ENCODE assay signal across 25 cellular contexts in genomic region chr19:53532362-53532761, GRCh38. TPM values are rescaled to one million over a fixed set of nuclear protein-coding genes. Genes with fewer than 3 reads are reported as not detected.
DNase-seq lines count a peak whose midpoint lies in the region; ATAC-seq and TF ChIP-seq lines count a peak whose summit lies in the region.
"Had no signal": no experiment of that assay in that cellular context is flagged by ENCODE, and none has a peak within 500 bp of the region (broad histone marks: within the 10 kb centered on the region; RNA-seq: fewer than 3 reads in every experiment).

No MANE protein-coding gene starts in this region.

- no peak for TF ChIP-seq CTCF in osteoblast (IDR thresholded peaks at IDR 0.05; ENCODE audit: extremely low read depth, low read depth, low read length)
- TF ChIP-seq CTCF in HFFc6 (IDR thresholded peaks at IDR 0.05), result no peak

- H3K4me1 ChIP-seq in GM23248 (ENCODE audit: insufficient read depth) (no peaks in the 10 kb centered on the region), adipocyte (ENCODE audit: control insufficient read depth, insufficient read depth, low read length) (peaks cover 18% of the 10 kb centered on the region), osteoblast (ENCODE audit: insufficient read depth, low read length) (peaks cover 7% of the 10 kb centered on the region)
- H3K4me1 ChIP-seq: BE2C had no signal

- WGBS in GM23248 (ENCODE audit: low coverage in 1 of 2, low lambda C conversion rate in 2 of 2, missing lambda C conversion rate in 2 of 2), 2 experiments, result 91 to 100% methylated on average over 1 of the region's 1 CpG

- in situ Hi-C loops in GM23248 (cut with MboI), result no loop called here

- H3K36me3 Mint-ChIP-seq in HFFc6 (ENCODE audit: low read depth), result peaks cover 7% of the 10 kb centered on the region

- H3K27ac ChIP-seq in GM23248, result no peak overlapping the region
- H3K27ac ChIP-seq in osteoblast (ENCODE audit: low read depth, low read length), result no peak overlapping the region
- H3K27ac ChIP-seq: BLaER1 had no signal

- H3K36me3 ChIP-seq in GM23248 (ENCODE audit: low read depth) (no peaks in the 10 kb centered on the region), adipocyte (ENCODE audit: control insufficient read depth, insufficient read depth, low read length, severe bottlenecking) (no peaks in the 10 kb centered on the region), osteoblast (ENCODE audit: insufficient read depth, low read length) (no peaks in the 10 kb centered on the region)
- H3K36me3 ChIP-seq: BE2C had no signal

- H3K9me3 ChIP-seq in GM23248 (ENCODE audit: low read depth) (no peaks in the 10 kb centered on the region), adipocyte (ENCODE audit: control insufficient read depth, low read length) (no peaks in the 10 kb centered on the region), osteoblast (ENCODE audit: low read depth, low read length) (no peaks in the 10 kb centered on the region)
- H3K9me3 ChIP-seq: BE2C, BLaER1 had no signal

- ATAC-seq in HG02852 (IDR thresholded peaks at IDR 0.05; ENCODE audit: unreplicated experiment) (no peak), GM19467 (IDR thresholded peaks at IDR 0.05; ENCODE audit: unreplicated experiment) (no peak)
- ATAC-seq: GM12878 had no signal

- H3K9me3 Mint-ChIP-seq in HFFc6, result no peaks in the 10 kb centered on the region

- H3K4me3 ChIP-seq in GM23248 (no peak overlapping the region), adipocyte (ENCODE audit: low read length) (no peak overlapping the region), osteoblast (ENCODE audit: insufficient read depth, low read length) (no peak overlapping the region)
- H3K4me3 ChIP-seq: BLaER1, GM12878 had no signal

- H3K4me2 ChIP-seq in GM23248 (ENCODE audit: unreplicated experiment) (no peak overlapping the region), osteoblast (ENCODE audit: insufficient read depth, low read length) (no peak overlapping the region)
- H3K4me2 ChIP-seq: BLaER1 had no signal

- H3K79me2 ChIP-seq in GM23248 (ENCODE audit: insufficient read depth), result no peaks in the 10 kb centered on the region
- H3K79me2 ChIP-seq in osteoblast (ENCODE audit: insufficient read depth, low read length), result no peaks in the 10 kb centered on the region

- H3K9ac ChIP-seq in GM23248, result no peak overlapping the region
- H3K9ac ChIP-seq in adipocyte (ENCODE audit: low read length), result no peak overlapping the region
- H3K9ac ChIP-seq: BLaER1 had no signal

- H3K27ac Mint-ChIP-seq in HFFc6, result no peak overlapping the region
- H3K27ac Mint-ChIP-seq: CD14-positive monocyte; CD4-positive, alpha-beta memory T cell; CD4-positive, CD25-positive, alpha-beta regulatory T cell; CD8-positive, alpha-beta memory T cell had no signal

- H3K4me1 Mint-ChIP-seq in HFFc6 (ENCODE audit: low read depth), result no peaks in the 10 kb centered on the region
- H3K4me1 Mint-ChIP-seq: CD14-positive monocyte had no signal

- H3K9me2 ChIP-seq in GM23248 (ENCODE audit: insufficient read depth), result no peaks in the 10 kb centered on the region

- H3K27me3 Mint-ChIP-seq in HFFc6 (ENCODE audit: insufficient read depth), result no peaks in the 10 kb centered on the region; the same call in 1 of the 2 replicates
- H3K27me3 Mint-ChIP-seq: CD4-positive, alpha-beta memory T cell; CD4-positive, CD25-positive, alpha-beta regulatory T cell; CD8-positive, alpha-beta memory T cell had no signal

- H4K20me1 ChIP-seq in GM23248 (ENCODE audit: insufficient read depth), result no peaks in the 10 kb centered on the region
- H4K20me1 ChIP-seq in osteoblast (ENCODE audit: insufficient read depth, low read length), result no peaks in the 10 kb centered on the region
- H4K20me1 ChIP-seq: BLaER1 had no signal

- H3K4me3 Mint-ChIP-seq in HFFc6, result no peak overlapping the region
- H3K4me3 Mint-ChIP-seq: CD14-positive monocyte; CD4-positive, alpha-beta memory T cell; CD4-positive, CD25-positive, alpha-beta regulatory T cell; CD8-positive, alpha-beta memory T cell had no signal

- H2AFZ ChIP-seq in GM23248, result no peak overlapping the region; the same call in 1 of the 2 replicates
- no peak overlapping the region for H2AFZ ChIP-seq in osteoblast (ENCODE audit: low read length)

- peaks cover 6% of the 10 kb centered on the region; the same call in 1 of the 2 replicates for H3F3A ChIP-seq in GM23248 (ENCODE audit: insufficient read depth)

- H3K27me3 ChIP-seq in GM23248 (replicated peaks; ENCODE audit: insufficient read depth) (no peaks in the 10 kb centered on the region), adipocyte (replicated peaks; ENCODE audit: control insufficient read depth, insufficient read depth, low read length) (no peaks in the 10 kb centered on the region), osteoblast (ENCODE audit: insufficient read depth, low read length) (no peaks in the 10 kb centered on the region)
- H3K27me3 ChIP-seq: BE2C, BLaER1 had no signal

- DNase-seq in GM23248 (peak; percentile 47), adipocyte (ENCODE audit: low read depth) (peak; percentile 46), fibroblast of peridontal ligament (ENCODE audit: extremely low read depth) (peak; percentile 52), osteoblast (ENCODE audit: insufficient read length, low spot score, missing footprints) (peak; percentile 73), HFFc6 (no peak)
- DNase-seq: 8988T; ACHN; BE2C; C1 segment of cervical spinal cord; CD4-positive, alpha-beta memory T cell; CD4-positive, CD25-positive, alpha-beta regulatory T cell; CD8-positive, alpha-beta memory T cell; COR-L47; DMS 273 treated with DMSO at 0.1 percent for 48 hours; DMS153; DMS53; DMS79; DND-41; EL; GDM1 had no signal

RNA-seq across cellular contexts. Expression of gene ZNF331, which starts 5.6 kb away (rescaled TPM):
- total RNA-seq in GM23248 (2014; rRNA removed; shearing (Covaris generic)), result 12.0 and 13.9 TPM in 2 replicates
- 15.7 and 17.0 TPM in 2 replicates for polyA plus RNA-seq in GM23248 (2016; fragmentation: Nextera tagmentation; extraction: Ambion mirVana)
- total RNA-seq in osteoblast, result 16.6 and 25.0 TPM in 2 replicates
- 10 to 100 TPM in 4 of 6 experiments, 1 to 10 TPM in 2; 9.8 to 13.0 (median 11.3) TPM for total RNA-seq in HFFc6 (2021; fragmentation: NEBNext Ultra II Directional; extraction: Animal tissue kit (Norgen Biotek cat#: 25700))
